In genomic region chr19:18185538-18185937, GRCh38 we compare ENCODE assay signal across 22 cellular contexts. TPM values are rescaled to one million over a fixed set of nuclear protein-coding genes. Genes with fewer than 3 reads are reported as not detected.
"Had no signal": no experiment of that assay in that cellular context is flagged by ENCODE, and none has a peak within 500 bp of the region (broad histone marks: within the 10 kb centered on the region; RNA-seq: fewer than 3 reads in every experiment).

No MANE protein-coding gene starts in this region.

- H3K4me1 ChIP-seq: gastroesophageal sphincter, psoas muscle, right atrium auricular region, suprapubic skin, tibial nerve had no signal

- H3K4me3 ChIP-seq: gastroesophageal sphincter, ovary, psoas muscle, right atrium auricular region, stomach, suprapubic skin, tibial nerve had no signal

- H3K27ac ChIP-seq: epithelial cell of prostate, gastroesophageal sphincter, neutrophil, ovary, psoas muscle, right atrium auricular region, stomach, suprapubic skin, tibial nerve had no signal

- H3K36me3 ChIP-seq: gastroesophageal sphincter, neutrophil, ovary, right atrium auricular region, stomach, suprapubic skin, tibial nerve had no signal

- H3K27me3 ChIP-seq: neutrophil, ovary, right atrium auricular region, stomach, suprapubic skin, tibial nerve had no signal

- ATAC-seq: activated naive CD8-positive, alpha-beta T cell treated with anti-CD3 and anti-CD28 coated beads, Interleukin-2, amount 50 U/mL, for 24 hours; gastroesophageal sphincter; left colon; psoas muscle had no signal

- DNase-seq: activated CD4-positive, alpha-beta memory T cell treated with anti-CD3 and anti-CD28 coated beads for 36 hours; activated CD4-positive, alpha-beta T cell treated with anti-CD3 and anti-CD28 coated beads for 48 hours; activated effector memory CD4-positive, alpha-beta T cell treated with anti-CD3 and anti-CD28 coated beads, Interleukin-2, amount 50 U/mL, for 16 hours; activated naive CD4-positive, alpha-beta T cell treated with anti-CD3 and anti-CD28 coated beads, Interleukin-2, amount 50 U/mL, for 16 hours; activated naive CD8-positive, alpha-beta T cell treated with anti-CD3 and anti-CD28 coated beads, Interleukin-2, amount 50 U/mL, for 24 hours; activated T-cell treated with anti-CD3 and anti-CD28 coated beads for 4 hours; cortex of kidney; head of caudate nucleus; hypothalamus; left colon; ovary; psoas muscle; stimulated activated CD4-positive, alpha-beta T cell treated with anti-CD3 and anti-CD28 coated beads, Interleukin-12 subunit alpha, Interleukin-12 subunit beta, amount 100 ng/mL, for 4 hours; stomach; T1000 had no signal

- FAIRE-seq: islet of Langerhans had no signal

- H3K9me3 ChIP-seq: gastroesophageal sphincter, neutrophil, ovary, psoas muscle, right atrium auricular region, stomach, suprapubic skin, tibial nerve had no signal

RNA-seq across cellular contexts. Expression of gene PDE4C, which starts 40.7 kb away (rescaled TPM):
- total RNA-seq: activated CD4-positive, alpha-beta memory T cell treated with anti-CD3 and anti-CD28 coated beads for 36 hours had no signal
